In the genomic region with DNA sequence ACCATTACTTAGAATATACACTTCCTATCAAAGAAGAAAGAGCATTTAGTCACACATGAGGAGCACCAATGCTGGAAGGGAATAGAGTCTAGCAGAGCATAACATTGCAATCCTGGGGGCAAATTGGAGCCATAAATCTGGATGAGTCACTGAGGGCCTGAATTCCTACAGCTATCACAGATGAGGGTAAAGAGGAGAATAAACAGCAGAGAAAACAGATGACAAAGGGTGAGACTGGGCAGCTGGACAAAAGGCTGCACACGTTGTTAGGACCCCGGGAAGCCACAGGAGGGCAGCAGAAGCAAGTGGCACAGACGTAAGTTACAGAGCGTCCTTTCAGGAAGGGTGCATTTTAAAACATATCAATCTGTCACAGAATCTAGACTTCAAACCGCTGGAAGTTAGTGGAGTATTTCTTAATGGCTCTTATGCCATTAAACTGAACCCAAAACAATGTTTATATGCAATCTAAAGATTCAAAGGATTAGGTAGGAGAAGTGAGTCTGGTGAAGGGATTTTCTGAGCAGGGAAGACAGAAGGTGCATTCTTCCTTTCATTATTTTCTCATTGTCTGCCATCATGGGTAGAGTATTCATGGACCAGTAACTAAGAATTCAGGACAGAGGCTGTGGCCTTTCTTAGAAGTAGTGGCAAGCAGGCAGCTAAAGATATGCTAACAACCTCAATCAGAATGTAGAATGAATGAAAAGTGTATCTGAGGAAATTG, we compare ENCODE assay signal across 8 cellular contexts.
DNase-seq lines count a peak whose midpoint lies in the region; ATAC-seq, FAIRE-seq and TF ChIP-seq lines count a peak whose summit lies in the region.

No MANE protein-coding gene starts in this region.

- WGBS in gastroesophageal sphincter (ENCODE audit: low coverage in 1 of 2), 2 donors = 0% methylated on average over 4 to 5 of the region's 5 CpGs
- WGBS in pancreas, 2 donors = 0 to 1% methylated on average over 5 of the region's 5 CpGs

- H3K27me3 ChIP-seq in gastroesophageal sphincter (no peaks in the 10 kb centered on the region), pancreas (no peaks in the 10 kb centered on the region)

- H3K4me3 ChIP-seq in gastroesophageal sphincter = no peak overlapping the region
- H3K4me3 ChIP-seq in pancreas = no peak overlapping the region

- TF ChIP-seq CTCF in gastroesophageal sphincter (IDR thresholded peaks at IDR 0.05) = peak; percentile 36 to 88 (median 60)
- TF ChIP-seq CTCF in pancreas (IDR thresholded peaks at IDR 0.05) = peak; percentile 46 to 76 (median 63)

- no peak for TF ChIP-seq EP300 in gastroesophageal sphincter (IDR thresholded peaks at IDR 0.05)

- no peak for FAIRE-seq in pancreas (lab: Jason Lieb, UNC)

- DNase-seq in DMS114 treated with DMSO at 0.1 percent for 48 hours (lab: John Stamatoyannopoulos, UW; ENCODE audit: unreplicated experiment) (peak; percentile 63), NCI-H345 (lab: John Stamatoyannopoulos, UW) (peak; percentile 53), pancreas (peak; percentile 27 to 68 (median 54))
- peak; percentile 37 to 40 for DNase-seq in activated CD4-positive, alpha-beta T cell treated with anti-CD3 and anti-CD28 coated beads, Interleukin-2, amount 50 U/mL, for 48 hours
- no peak for DNase-seq in activated effector memory CD4-positive, alpha-beta T cell treated with Interleukin-2 at 50 U/mL for 16 hours

- H3K9me3 ChIP-seq in gastroesophageal sphincter = no peaks in the 10 kb centered on the region
- no peaks in the 10 kb centered on the region for H3K9me3 ChIP-seq in pancreas

- H3K4me1 ChIP-seq in gastroesophageal sphincter (peaks cover 0 to 7% (median 0%) of the 10 kb centered on the region in 3 donors), pancreas (no peaks in the 10 kb centered on the region)

- H3K36me3 ChIP-seq in gastroesophageal sphincter = no peaks in the 10 kb centered on the region
- H3K36me3 ChIP-seq in pancreas = no peaks in the 10 kb centered on the region

- H3K27ac ChIP-seq in gastroesophageal sphincter (no peak overlapping the region), pancreas (no peak overlapping the region)

- intact Hi-C loops in pancreas (cut with DNase I) = no loop called here

- no peak for TF ChIP-seq POLR2A in gastroesophageal sphincter (IDR thresholded peaks at IDR 0.05)

- peak; percentile 94 for ATAC-seq in GM19397 (IDR thresholded peaks at IDR 0.05; ENCODE audit: unreplicated experiment)
- ATAC-seq in HG03342 (IDR thresholded peaks at IDR 0.05; ENCODE audit: unreplicated experiment) = peak; percentile 95
- peak; percentile 77 for ATAC-seq in gastroesophageal sphincter
- ATAC-seq in pancreas = peak; percentile 84 to 96 (median 94)
